6 cellular contexts compared by ENCODE assay signal in the genomic region with DNA sequence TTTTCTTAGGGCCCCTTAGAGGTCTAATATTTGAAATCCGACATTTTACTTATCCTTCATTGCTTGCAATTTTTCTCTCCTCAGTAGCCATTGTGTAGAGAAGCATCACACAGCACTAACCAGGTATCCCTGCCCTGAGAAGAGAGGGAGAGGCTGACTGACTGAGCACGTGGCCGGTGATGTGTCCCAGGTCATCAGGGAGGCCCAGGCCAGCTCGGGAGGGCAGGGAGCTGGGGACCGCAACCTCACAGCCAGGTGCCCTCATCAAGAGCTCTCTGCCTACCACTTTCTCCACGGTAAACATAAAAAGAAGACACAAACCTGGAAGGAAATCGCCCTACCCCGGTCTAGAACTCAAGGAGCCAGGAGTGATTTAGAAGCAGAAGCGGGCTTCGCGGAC.
"Had no signal": no experiment of that assay in that cellular context is flagged by ENCODE, and none has a peak within 500 bp of the region (broad histone marks: within the 10 kb centered on the region; RNA-seq: fewer than 3 reads in every experiment).

No MANE protein-coding gene starts in this region.

- H3K27ac Mint-ChIP-seq: GM23338, IgD-negative memory B cell had no signal

- H3K4me3 ChIP-seq: GM23338 had no signal

- H3K4me3 Mint-ChIP-seq: GM23338, H9, IgD-negative memory B cell had no signal

- ATAC-seq: GM23338 had no signal

- H3K9me3 Mint-ChIP-seq: GM23338, H9 had no signal

- H3K27me3 Mint-ChIP-seq: IgD-negative memory B cell had no signal

- DNase-seq: H9, HCEC 1CT, KBM-7 had no signal

- H3K36me3 Mint-ChIP-seq: IgD-negative memory B cell had no signal

- H3K4me2 ChIP-seq: GM23338 had no signal

- H3K27ac ChIP-seq: HL-60 had no signal

- H2AFZ ChIP-seq: GM23338 had no signal
